In the genomic region with DNA sequence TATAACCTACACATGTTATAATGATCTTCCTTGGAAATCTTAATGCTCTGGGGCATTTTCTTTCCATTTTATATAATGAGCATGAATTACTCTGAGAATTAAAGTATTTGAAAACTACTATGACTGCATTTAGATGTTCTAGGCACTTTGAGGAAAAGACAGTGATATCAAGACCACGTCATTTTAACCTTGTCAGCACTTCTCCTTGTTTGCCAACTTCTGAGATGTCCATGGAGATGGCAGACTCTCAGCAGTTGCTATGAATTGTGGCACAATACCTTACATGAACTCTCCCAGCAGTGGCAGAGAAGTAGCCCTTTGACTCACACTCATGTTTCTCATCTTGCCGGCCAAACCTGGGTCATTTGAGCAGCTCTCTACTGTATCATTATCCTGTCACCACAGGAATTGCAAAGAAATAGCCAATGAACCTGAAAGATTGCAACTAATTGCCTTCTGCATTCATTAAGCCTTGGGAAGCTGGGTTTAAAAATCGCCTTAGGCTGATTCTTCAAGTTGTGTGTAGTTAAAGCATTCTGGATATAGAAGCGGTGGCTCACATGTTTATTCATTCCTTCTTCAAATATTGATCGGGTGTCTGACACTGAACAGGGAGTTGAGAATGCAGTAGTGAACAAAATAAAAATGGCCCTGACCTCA, we compare ENCODE assay signal across 1 cellular context.
TF ChIP-seq lines count a peak whose summit lies in the region.

No MANE protein-coding gene starts in this region.

TF ChIP-seq in HepG2, 621 proteins besides CTCF, POLR2A, EP300 and RAD21 (continued from another document):
- TF ChIP-seq, protein P1, sequence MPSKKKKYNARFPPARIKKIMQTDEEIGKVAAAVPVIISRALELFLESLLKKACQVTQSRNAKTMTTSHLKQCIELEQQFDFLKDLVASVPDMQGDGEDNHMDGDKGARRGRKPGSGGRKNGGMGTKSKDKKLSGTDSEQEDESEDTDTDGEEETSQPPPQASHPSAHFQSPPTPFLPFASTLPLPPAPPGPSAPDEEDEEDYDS (CRISPR knock-in tag; IDR thresholded peaks at IDR 0.05), result no peak
